In the genomic region with DNA sequence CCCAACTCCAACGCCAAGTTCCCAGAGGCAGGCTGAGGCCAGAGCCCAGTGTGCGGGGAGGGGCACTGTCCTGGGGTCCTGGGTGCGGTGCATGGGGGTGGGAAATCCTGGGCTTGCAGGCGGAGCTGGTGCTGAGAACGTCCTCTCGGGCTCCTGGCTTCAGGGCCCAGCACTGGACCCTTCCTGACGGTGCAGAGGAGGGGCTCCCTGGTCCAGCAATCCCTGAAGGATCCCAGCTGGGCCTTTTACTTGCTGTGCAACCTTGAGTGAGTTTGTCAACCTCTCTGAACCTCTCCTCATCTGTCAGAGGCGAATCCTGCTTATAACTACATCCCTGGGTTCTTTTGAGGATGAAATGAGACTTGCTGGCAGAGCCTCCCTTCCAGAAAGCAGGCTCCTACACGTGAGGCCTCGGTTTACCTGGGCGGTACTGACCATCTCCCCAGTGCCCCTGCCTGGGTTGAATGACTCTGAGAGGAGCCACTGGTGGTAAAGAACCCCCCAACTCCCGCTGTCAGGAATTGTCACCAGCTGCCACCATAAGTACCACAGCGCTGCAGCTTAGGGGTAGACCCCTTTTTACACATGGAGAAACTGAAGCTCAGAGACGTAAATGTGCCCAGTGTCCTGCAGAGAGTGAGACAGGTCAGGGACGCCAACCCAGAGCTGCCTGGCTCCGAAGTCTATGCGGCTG, we compare ENCODE assay signal across 14 cellular contexts.
DNase-seq lines count a peak whose midpoint lies in the region; ATAC-seq and TF ChIP-seq lines count a peak whose summit lies in the region.
"Had no signal": no experiment of that assay in that cellular context is flagged by ENCODE, and none has a peak within 500 bp of the region (broad histone marks: within the 10 kb centered on the region; RNA-seq: fewer than 3 reads in every experiment).

No MANE protein-coding gene starts in this region.

- peak overlapping the region; percentile 74 for H3K14ac ChIP-seq in IMR-90 (replicated peaks; ENCODE audit: low read depth, low read length)

- peak overlapping the region; percentile 91 for H2AFZ ChIP-seq in IMR-90 (replicated peaks; ENCODE audit: low read length, poor library complexity)

- peak overlapping the region; percentile 63 for H2BK5ac ChIP-seq in IMR-90 (ENCODE audit: low read depth, low read length, poor library complexity, severe bottlenecking)

- dilution Hi-C loops in IMR-90 (cut with HindIII; ENCODE audit: low sequenced_read_pairs, unreplicated experiment): no loop called here

- peak overlapping the region; percentile 0; the same call in 1 of the 2 replicates for H3K4me2 ChIP-seq in IMR-90 (ENCODE audit: low read depth, low read length)

- BruUV-seq in IMR-90 (replicated peaks; lab: Mats Ljungman, UMichigan): no TSS peak

- peak overlapping the region; percentile 15 to 79; a peak in 3 of 4 replicates for H4K8ac ChIP-seq in IMR-90 (ENCODE audit: low read depth in 2 of 2, low read length in 2 of 2)

- peak overlapping the region; percentile 82 for H3K4ac ChIP-seq in IMR-90 (ENCODE audit: low read depth, low read length)

- H3K4me3 Mint-ChIP-seq in activated CD4-positive, alpha-beta T cell treated with anti-CD3 and anti-CD28 coated beads, Interleukin-2, amount 10 ng/mL, durations not matched to agents 7 days and 5 days: no peak overlapping the region

- no peak for TF ChIP-seq RAD21 in IMR-90 (IDR thresholded peaks at IDR 0.05; ENCODE audit: low read length)

- H3K27ac ChIP-seq in IMR-90 (ENCODE audit: insufficient read depth, low read length) (peak overlapping the region; percentile 68), esophagus muscularis mucosa (replicated peaks in 1 of 4) (peak overlapping the region; percentile 84 to 90 (median 88)), mesodermal cell (ENCODE audit: low read depth, low read length, severe bottlenecking) (peak overlapping the region; percentile 73), subcutaneous abdominal adipose tissue (ENCODE audit: low read depth, low read length) (peak overlapping the region; percentile 76)
- H3K27ac ChIP-seq: epithelial cell of prostate had no signal

- H4K91ac ChIP-seq in IMR-90 (ENCODE audit: insufficient read depth, low read depth, low read length): peak overlapping the region; percentile 69

- H2AK9ac ChIP-seq in IMR-90 (replicated peaks; ENCODE audit: low read depth, low read length, poor library complexity): no peak overlapping the region

- peak overlapping the region; percentile 25; the same call in 1 of the 2 replicates for H3K18ac ChIP-seq in IMR-90 (ENCODE audit: low read depth, low read length)

- TF ChIP-seq CTCF in IMR-90 (conservative IDR thresholded peaks at IDR 0.05; ENCODE audit: low read depth, low read length): no peak
- TF ChIP-seq CTCF in esophagus muscularis mucosa (IDR thresholded peaks at IDR 0.05): no peak

- TF ChIP-seq EP300 in esophagus muscularis mucosa (IDR thresholded peaks at IDR 0.05): no peak

- peaks cover 6% of the 10 kb centered on the region; the same call in 1 of the 2 replicates for H3K9me1 ChIP-seq in IMR-90 (ENCODE audit: insufficient read depth, low read length)

- H2AK5ac ChIP-seq in IMR-90 (ENCODE audit: low read depth, low read length): peak overlapping the region; percentile 65

- H3K27me3 ChIP-seq in IMR-90 (ENCODE audit: control insufficient read depth, insufficient read depth, low read length): peaks cover 3% of the 10 kb centered on the region; the same call in 1 of the 2 replicates
- H3K27me3 ChIP-seq in esophagus muscularis mucosa: no peaks in the 10 kb centered on the region
- no peaks in the 10 kb centered on the region for H3K27me3 ChIP-seq in subcutaneous abdominal adipose tissue (ENCODE audit: control insufficient read depth in 5 of 5, insufficient read depth in 4 of 5, low read length in 5 of 5)

- H3K4me3 ChIP-seq in IMR-90 (ENCODE audit: insufficient read depth, low read depth, low read length) (no peak overlapping the region), esophagus muscularis mucosa (peak overlapping the region; percentile 19 to 32 (median 26)), mesodermal cell (ENCODE audit: extremely low read depth, insufficient read depth, low read length, poor library complexity, severe bottlenecking) (no peak overlapping the region), subcutaneous abdominal adipose tissue (ENCODE audit: low read depth in 1 of 5, low read length in 5 of 5) (no peak overlapping the region)

- H3K79me1 ChIP-seq in IMR-90 (ENCODE audit: low read depth in 1 of 2, low read length in 2 of 2): no peaks in the 10 kb centered on the region

- 87% methylated on average over 4 of the region's 17 CpGs; no CpG with 5 or more reads in 1 of the 2 experiments for WGBS in IMR-90 (ENCODE audit: extremely low coverage in 2 of 2, insufficient read length in 1 of 2), 2 experiments
- no CpG with 5 or more reads among the region's 17 CpGs for WGBS in esophagus muscularis mucosa
- WGBS in mesodermal cell (ENCODE audit: insufficient coverage in 2 of 2), 2 experiments: 70 to 72% methylated on average over 13 of the region's 17 CpGs

- POLR2A ChIA-PET in IMR-90 (lab: Charles Lee; ENCODE audit: unreplicated experiment): no interaction called here
- POLR2A ChIA-PET in activated CD4-positive, alpha-beta T cell treated with anti-CD3 and anti-CD28 coated beads, Interleukin-2, amount 10 ng/mL, durations not matched to agents 7 days and 5 days (lab: Charles Lee): no interaction called here

- no peaks in the 10 kb centered on the region for H4K20me1 ChIP-seq in IMR-90 (ENCODE audit: insufficient read depth, low read length)

- no peak overlapping the region for H3K56ac ChIP-seq in IMR-90 (ENCODE audit: extremely low read depth, insufficient read depth, low read length)

- peaks cover 7% of the 10 kb centered on the region for H3K4me1 Mint-ChIP-seq in activated CD4-positive, alpha-beta T cell treated with anti-CD3 and anti-CD28 coated beads, Interleukin-2, amount 10 ng/mL, durations not matched to agents 7 days and 5 days

- H2BK15ac ChIP-seq in IMR-90 (ENCODE audit: low read depth, low read length): peak overlapping the region; percentile 7; the same call in 2 of the 3 replicates

- CTCF ChIA-PET in IMR-90 (lab: Yijun Ruan, JAX): interaction anchor here (0.6 to 0.7 kb wide), 2 partner anchors 118 to 300 kb away, joined by 3 read pairs; no protein-coding TSS in a partner anchor
- CTCF ChIA-PET in activated CD4-positive, alpha-beta T cell treated with anti-CD3 and anti-CD28 coated beads, Interleukin-2, amount 10 ng/mL, durations not matched to agents 7 days and 5 days (lab: Charles Lee): interaction anchor here (0.8 to 1.5 kb wide), 3 partner anchors 11 to 264 kb away, joined by 3 read pairs; no protein-coding TSS in a partner anchor

- in situ Hi-C loops in IMR-90 (cut with MboI; ENCODE audit: low sequenced_read_pairs): no loop called here
- in situ Hi-C loops in G401 (cut with HindIII; ENCODE audit: low sequenced_read_pairs): no loop called here

- no peak overlapping the region for H3K27ac Mint-ChIP-seq in activated CD4-positive, alpha-beta T cell treated with anti-CD3 and anti-CD28 coated beads, Interleukin-2, amount 10 ng/mL, durations not matched to agents 7 days and 5 days

- peaks cover 17% of the 10 kb centered on the region for H3K9me3 Mint-ChIP-seq in activated CD4-positive, alpha-beta T cell treated with anti-CD3 and anti-CD28 coated beads, Interleukin-2, amount 10 ng/mL, durations not matched to agents 7 days and 5 days

- peak overlapping the region; percentile 72; the same call in 1 of the 2 replicates for H2BK20ac ChIP-seq in IMR-90 (ENCODE audit: low read depth, low read length)

- peak; percentile 6; the same call in 1 of the 2 replicates for ATAC-seq in IMR-90 (ENCODE audit: low read depth)

- peak overlapping the region; percentile 26 for H4K5ac ChIP-seq in IMR-90 (ENCODE audit: low read depth, low read length)

- peaks cover 11% of the 10 kb centered on the region for H3K27me3 Mint-ChIP-seq in activated CD4-positive, alpha-beta T cell treated with anti-CD3 and anti-CD28 coated beads, Interleukin-2, amount 10 ng/mL, durations not matched to agents 7 days and 5 days

- intact Hi-C loops in IMR-90 (cut with micrococcal nuclease) (loop anchor here (5.0 kb wide), 1 partner anchor 58 kb away; no protein-coding TSS in a partner anchor), esophagus muscularis mucosa (cut with DNase I) (loop anchor here (5.0 kb wide), 2 partner anchors 52 to 77 kb away; a partner anchor contains a TSS)

- H3K23ac ChIP-seq in IMR-90 (ENCODE audit: low read depth, low read length): peak overlapping the region; percentile 31; the same call in 1 of the 2 replicates

- H2BK120ac ChIP-seq in IMR-90 (ENCODE audit: low read depth, low read length): peak overlapping the region; percentile 72

- DNase-seq in IMR-90: no peak
- DNase-seq in esophagus muscularis mucosa (ENCODE audit: extremely low spot score): peak; percentile 92
- DNase-seq in NCI-H526 (lab: John Stamatoyannopoulos, UW): no peak
- no peak for DNase-seq in activated CD4-positive, CD25-positive, alpha-beta regulatory T cell (lab: John Stamatoyannopoulos, UW)
- DNase-seq in activated CD4-positive, alpha-beta T cell treated with anti-CD3 and anti-CD28 coated beads, Interleukin-2, amount 10 ng/mL, durations not matched to agents 7 days and 5 days: no peak
- DNase-seq in G401 (ENCODE audit: low spot score): no peak
- DNase-seq: NCI-H1092; NCI-H510A treated with DMSO at 0.1 percent for 48 hours; SIG-M5; stimulated activated naive CD4-positive, alpha-beta T cell had no signal

- TF ChIP-seq POLR2A in IMR-90 (IDR thresholded peaks at IDR 0.05; ENCODE audit: low read depth, low read length) (no peak), esophagus muscularis mucosa (IDR thresholded peaks at IDR 0.05; ENCODE audit: low read depth) (no peak)

- H3K36me3 Mint-ChIP-seq in activated CD4-positive, alpha-beta T cell treated with anti-CD3 and anti-CD28 coated beads, Interleukin-2, amount 10 ng/mL, durations not matched to agents 7 days and 5 days (ENCODE audit: low read depth): peaks cover 17% of the 10 kb centered on the region

- H3K9ac ChIP-seq in IMR-90 (ENCODE audit: low read depth, low read length): no peak overlapping the region; the same call in 1 of the 2 replicates
- H3K9ac ChIP-seq in subcutaneous abdominal adipose tissue (ENCODE audit: low read length in 5 of 5): peak overlapping the region in 1 of 5 donors; percentile 53

- peaks cover 2% of the 10 kb centered on the region; the same call in 1 of the 2 replicates for H3K9me3 ChIP-seq in IMR-90 (ENCODE audit: control insufficient read depth, insufficient read depth, low read length)
- peaks cover 0 to 7% (median 2%) of the 10 kb centered on the region in 4 donors for H3K9me3 ChIP-seq in esophagus muscularis mucosa
- H3K9me3 ChIP-seq in mesodermal cell (ENCODE audit: control insufficient read depth, low read length): peaks cover 3% of the 10 kb centered on the region
- peaks cover 0 to 6% (median 0%) of the 10 kb centered on the region in 5 donors for H3K9me3 ChIP-seq in subcutaneous abdominal adipose tissue (ENCODE audit: control insufficient read depth in 5 of 5, low read length in 5 of 5)

- peaks cover 23% of the 10 kb centered on the region for H3K4me1 ChIP-seq in IMR-90 (ENCODE audit: control insufficient read depth, insufficient read depth, low read length)
- peaks cover 20 to 41% (median 38%) of the 10 kb centered on the region in 4 donors for H3K4me1 ChIP-seq in esophagus muscularis mucosa
- H3K4me1 ChIP-seq in mesodermal cell (ENCODE audit: control insufficient read depth, insufficient read depth, low read length, poor library complexity, severe bottlenecking): no peaks in the 10 kb centered on the region
- H3K4me1 ChIP-seq in subcutaneous abdominal adipose tissue (ENCODE audit: control insufficient read depth in 5 of 5, insufficient read depth in 5 of 5, low read length in 5 of 5): peaks cover 9 to 36% (median 26%) of the 10 kb centered on the region in 5 donors
- H3K4me1 ChIP-seq: Caco-2 had no signal

- H3K36me3 ChIP-seq in IMR-90 (ENCODE audit: control insufficient read depth, insufficient read depth, low read length) (no peaks in the 10 kb centered on the region), esophagus muscularis mucosa (no peaks in the 10 kb centered on the region), mesodermal cell (ENCODE audit: control insufficient read depth, insufficient read depth, low read length) (no peaks in the 10 kb centered on the region), subcutaneous abdominal adipose tissue (ENCODE audit: control insufficient read depth in 5 of 5, insufficient read depth in 5 of 5, low read length in 5 of 5) (no peaks in the 10 kb centered on the region)

Comparison
In these comparisons a context has a peak if more than half of its experiments do, and no peak if none do; other contexts are left out.
1. H3K4me3 ChIP-seq: peak in esophagus muscularis mucosa (4 of 4); none in IMR-90 (single experiment), mesodermal cell (single experiment) and subcutaneous abdominal adipose tissue (0 of 5).
2. Peak in every context shown above with its lines, with median percentiles within 50 percentile points of each other: H3K27ac ChIP-seq.